14 cellular contexts compared by ENCODE assay signal in genomic region chr11:20113147-20113435, GRCh38. TPM values are rescaled to one million over a fixed set of nuclear protein-coding genes. Genes with fewer than 3 reads are reported as not detected.
DNase-seq lines count a peak whose midpoint lies in the region; ATAC-seq, FAIRE-seq and TF ChIP-seq lines count a peak whose summit lies in the region.
"Had no signal": no experiment of that assay in that cellular context is flagged by ENCODE, and none has a peak within 500 bp of the region (broad histone marks: within the 10 kb centered on the region; RNA-seq: fewer than 3 reads in every experiment).

No MANE protein-coding gene starts in this region.

- H4K20me1 ChIP-seq in PC-9 (ENCODE audit: insufficient read depth) (no peaks in the 10 kb centered on the region), endothelial cell of umbilical vein (replicated peaks; ENCODE audit: control insufficient read depth, extremely low read depth, insufficient read depth, low read length) (no peaks in the 10 kb centered on the region)

- no peaks in the 10 kb centered on the region for H3K27me3 Mint-ChIP-seq in progenitor cell of endocrine pancreas
- no peaks in the 10 kb centered on the region for H3K27me3 Mint-ChIP-seq in activated CD8-positive, alpha-beta T cell treated with anti-CD3 and anti-CD28 coated beads, Interleukin-2, amount 10 ng/mL, durations not matched to agents 7 days and 5 days (ENCODE audit: low read depth)

- no peak for TF ChIP-seq POLR2A in endothelial cell of umbilical vein (IDR thresholded peaks at IDR 0.05; ENCODE audit: low read depth, low read length)

- CTCF ChIA-PET in PC-9 (lab: Charles Lee) (no interaction called here), endothelial cell of umbilical vein (lab: Charles Lee) (interaction anchor here (1.0 to 8.2 kb wide), 12 partner anchors 12 to 161 kb away, joined by 3 to 68 read pairs (median 6); no protein-coding TSS in a partner anchor)
- CTCF ChIA-PET in activated CD8-positive, alpha-beta T cell treated with anti-CD3 and anti-CD28 coated beads, Interleukin-2, amount 10 ng/mL, durations not matched to agents 7 days and 5 days (lab: Charles Lee) = interaction anchor here (1.3 to 1.8 kb wide), 3 partner anchors 15 to 162 kb away, joined by 3 to 9 read pairs (median 8); no protein-coding TSS in a partner anchor

- no peaks in the 10 kb centered on the region for H3K9me1 ChIP-seq in endothelial cell of umbilical vein (replicated peaks; ENCODE audit: control insufficient read depth, extremely low read depth, insufficient read depth, low read length)

- peak overlapping the region; percentile 91 for H3K27ac ChIP-seq in ACC112 (ENCODE audit: low read depth, low read length)
- peak overlapping the region; percentile 51; the same call in 1 of the 2 replicates for H3K27ac ChIP-seq in PC-9
- peak overlapping the region; percentile 88 for H3K27ac ChIP-seq in endothelial cell of umbilical vein (ENCODE audit: insufficient read depth, low read depth, low read length)
- peak overlapping the region; percentile 78 for H3K27ac ChIP-seq in muscle layer of colon (ENCODE audit: low read depth, low read length)

- no peak for TF ChIP-seq CTCF in PC-9 (conservative IDR thresholded peaks at IDR 0.05)
- TF ChIP-seq CTCF in endothelial cell of umbilical vein (IDR thresholded peaks at IDR 0.05; ENCODE audit: extremely low read depth in 1 of 2, insufficient read depth in 1 of 2, low read depth in 1 of 2, low read length in 2 of 2) = no peak
- TF ChIP-seq CTCF in progenitor cell of endocrine pancreas (IDR thresholded peaks at IDR 0.05; ENCODE audit: unreplicated experiment) = no peak

- peaks cover 5% of the 10 kb centered on the region for H3K79me2 ChIP-seq in ACC112 (ENCODE audit: control insufficient read depth, insufficient read depth, low read length, unreplicated experiment)
- no peaks in the 10 kb centered on the region for H3K79me2 ChIP-seq in PC-9 (ENCODE audit: low read depth)
- H3K79me2 ChIP-seq in endothelial cell of umbilical vein (ENCODE audit: control insufficient read depth, insufficient read depth, low read length) = no peaks in the 10 kb centered on the region

- H3K9ac ChIP-seq in endothelial cell of umbilical vein (replicated peaks; ENCODE audit: extremely low read depth, insufficient read depth, low read length) = no peak overlapping the region
- H3K9ac ChIP-seq in muscle layer of colon (ENCODE audit: low read length) = no peak overlapping the region

- no peak overlapping the region for H3K4me3 Mint-ChIP-seq in progenitor cell of endocrine pancreas (ENCODE audit: low read depth)
- no peak overlapping the region for H3K4me3 Mint-ChIP-seq in activated CD8-positive, alpha-beta T cell treated with anti-CD3 and anti-CD28 coated beads, Interleukin-2, amount 10 ng/mL, durations not matched to agents 7 days and 5 days
- H3K4me3 Mint-ChIP-seq: nephron progenitor cell, WTC11 had no signal

- FAIRE-seq in endothelial cell of umbilical vein (lab: Jason Lieb, UNC) = no peak

- H3K4me3 ChIP-seq in ACC112 (ENCODE audit: low read depth, low read length) (0 out of 2 replicates have a peak overlapping the region, but pooled peaks have one; percentile 34), PC-9 (no peak overlapping the region), endothelial cell of umbilical vein (replicated peaks in 1 of 3; ENCODE audit: insufficient read depth in 1 of 3, low read depth in 1 of 3, low read length in 3 of 3) (no peak overlapping the region), muscle layer of colon (ENCODE audit: low read depth in 1 of 2, low read length in 2 of 2) (peak overlapping the region in 1 of 2 donors; percentile 16)

- no peaks in the 10 kb centered on the region for H3K9me2 ChIP-seq in PC-9 (ENCODE audit: insufficient read depth)

- H3K36me3 Mint-ChIP-seq in progenitor cell of endocrine pancreas (ENCODE audit: insufficient read depth) = peaks cover 18% of the 10 kb centered on the region
- no peaks in the 10 kb centered on the region for H3K36me3 Mint-ChIP-seq in activated CD8-positive, alpha-beta T cell treated with anti-CD3 and anti-CD28 coated beads, Interleukin-2, amount 10 ng/mL, durations not matched to agents 7 days and 5 days (ENCODE audit: low read depth)

- peaks cover 60% of the 10 kb centered on the region for H3K4me1 ChIP-seq in ACC112 (ENCODE audit: control insufficient read depth, insufficient read depth, low read length, unreplicated experiment)
- H3K4me1 ChIP-seq in PC-9 (replicated peaks; ENCODE audit: insufficient read depth) = peaks cover 22% of the 10 kb centered on the region
- peaks cover 38% of the 10 kb centered on the region for H3K4me1 ChIP-seq in endothelial cell of umbilical vein (ENCODE audit: control insufficient read depth, extremely low read depth, insufficient read depth, low read length)
- peaks cover 57% of the 10 kb centered on the region for H3K4me1 ChIP-seq in muscle layer of colon (ENCODE audit: insufficient read depth, low read length)

- H3K9me3 Mint-ChIP-seq in progenitor cell of endocrine pancreas (ENCODE audit: low read depth) = no peaks in the 10 kb centered on the region
- no peaks in the 10 kb centered on the region for H3K9me3 Mint-ChIP-seq in activated CD8-positive, alpha-beta T cell treated with anti-CD3 and anti-CD28 coated beads, Interleukin-2, amount 10 ng/mL, durations not matched to agents 7 days and 5 days (ENCODE audit: insufficient read depth)
- H3K9me3 Mint-ChIP-seq: nephron progenitor cell, WTC11 had no signal

- H3F3A ChIP-seq in PC-9 (ENCODE audit: insufficient read depth, low read depth) = peaks cover 16% of the 10 kb centered on the region; the same call in 1 of the 2 replicates

- H3K27ac Mint-ChIP-seq in progenitor cell of endocrine pancreas = no peak overlapping the region
- H3K27ac Mint-ChIP-seq in activated CD8-positive, alpha-beta T cell treated with anti-CD3 and anti-CD28 coated beads, Interleukin-2, amount 10 ng/mL, durations not matched to agents 7 days and 5 days = no peak overlapping the region
- H3K27ac Mint-ChIP-seq: nephron progenitor cell, WTC11 had no signal

- H3K27me3 ChIP-seq in ACC112 (ENCODE audit: insufficient read depth, low read length) (no peaks in the 10 kb centered on the region), PC-9 (ENCODE audit: insufficient read depth, low read depth) (no peaks in the 10 kb centered on the region), endothelial cell of umbilical vein (ENCODE audit: control insufficient read depth in 2 of 2, insufficient read depth in 2 of 2, low read length in 2 of 2) (no peaks in the 10 kb centered on the region), muscle layer of colon (ENCODE audit: control insufficient read depth in 1 of 2, insufficient read depth in 2 of 2, low read length in 2 of 2) (no peaks in the 10 kb centered on the region)

- intact Hi-C loops in PC-9 (cut with micrococcal nuclease; ENCODE audit: unreplicated experiment) = loop anchor here (5.0 to 10.0 kb wide), 2 partner anchors 81 to 368 kb away; no protein-coding TSS in a partner anchor
- intact Hi-C loops in endothelial cell of umbilical vein (cut with micrococcal nuclease) = loop anchor here (2.0 to 5.0 kb wide), 3 partner anchors 91 to 742 kb away; no protein-coding TSS in a partner anchor

- BruUV-seq in PC-9 (replicated peaks; lab: Mats Ljungman, UMichigan) = no TSS peak
- BruUV-seq in endothelial cell of umbilical vein (replicated peaks; lab: Mats Ljungman, UMichigan) = TSS peak; percentile 18

- H3K4me1 Mint-ChIP-seq in progenitor cell of endocrine pancreas (ENCODE audit: low read depth) = no peaks in the 10 kb centered on the region
- H3K4me1 Mint-ChIP-seq in activated CD8-positive, alpha-beta T cell treated with anti-CD3 and anti-CD28 coated beads, Interleukin-2, amount 10 ng/mL, durations not matched to agents 7 days and 5 days (ENCODE audit: low read depth) = no peaks in the 10 kb centered on the region
- H3K4me1 Mint-ChIP-seq: WTC11 had no signal

- H3K4me2 ChIP-seq in PC-9 (peak overlapping the region; percentile 67), endothelial cell of umbilical vein (ENCODE audit: insufficient read depth, low read length) (peak overlapping the region; percentile 36)

- H3K9me3 ChIP-seq in PC-9 (ENCODE audit: insufficient read depth, low read depth) (no peaks in the 10 kb centered on the region), endothelial cell of umbilical vein (replicated peaks; ENCODE audit: control insufficient read depth, insufficient read depth, low read length) (no peaks in the 10 kb centered on the region), muscle layer of colon (ENCODE audit: low read length) (no peaks in the 10 kb centered on the region)

- H2AFZ ChIP-seq in ACC112 (ENCODE audit: low read length, unreplicated experiment) = no peak overlapping the region
- no peak overlapping the region for H2AFZ ChIP-seq in PC-9
- peak overlapping the region; percentile 20 for H2AFZ ChIP-seq in endothelial cell of umbilical vein (ENCODE audit: low read depth, low read length)

- H3K36me3 ChIP-seq in ACC112 (ENCODE audit: insufficient read depth, low read length) = peaks cover 52% of the 10 kb centered on the region
- no peaks in the 10 kb centered on the region for H3K36me3 ChIP-seq in PC-9 (ENCODE audit: low read depth)
- H3K36me3 ChIP-seq in endothelial cell of umbilical vein (ENCODE audit: control insufficient read depth in 2 of 2, extremely low read depth in 1 of 2, insufficient read depth in 2 of 2, low read length in 2 of 2) = peaks cover 0 to 11% of the 10 kb centered on the region in 2 experiments
- H3K36me3 ChIP-seq in muscle layer of colon (ENCODE audit: insufficient read depth, low read length) = peaks cover 31% of the 10 kb centered on the region

- POLR2A ChIA-PET in PC-9 (lab: Charles Lee; ENCODE audit: unreplicated experiment) = no interaction called here
- POLR2A ChIA-PET in endothelial cell of umbilical vein (lab: Charles Lee) = interaction anchor here (0.6 kb wide), 1 partner anchor 91 kb away, joined by 3 read pairs; no protein-coding TSS in a partner anchor
- POLR2A ChIA-PET in activated CD8-positive, alpha-beta T cell treated with anti-CD3 and anti-CD28 coated beads, Interleukin-2, amount 10 ng/mL, durations not matched to agents 7 days and 5 days (lab: Charles Lee) = no interaction called here

- ATAC-seq in HG03039 (IDR thresholded peaks at IDR 0.05; ENCODE audit: unreplicated experiment) = no peak
- no peak for ATAC-seq in activated CD8-positive, alpha-beta T cell treated with anti-CD3 and anti-CD28 coated beads, Interleukin-2, amount 10 ng/mL, durations not matched to agents 7 days and 5 days
- ATAC-seq: WTC11 had no signal

- DNase-seq in PC-9 (no peak), endothelial cell of umbilical vein (ENCODE audit: low read depth, low spot score) (no peak), progenitor cell of endocrine pancreas (ENCODE audit: low spot score, unreplicated experiment) (no peak)
- no peak for DNase-seq in effector CD4-positive, alpha-beta T cell
- DNase-seq in activated CD8-positive, alpha-beta T cell treated with anti-CD3 and anti-CD28 coated beads, Interleukin-2, amount 10 ng/mL, durations not matched to agents 7 days and 5 days = no peak
- DNase-seq: activated T-cell treated with anti-CD3 and anti-CD28 coated beads, Interleukin-2, amount 50 U/mL, for 1 hour; NCI-H1436; nephron progenitor cell had no signal

- dilution Hi-C loops in endothelial cell of umbilical vein (cut with MboI; ENCODE audit: extremely low pct_ligation_motif_present, low sequenced_read_pairs) = no loop called here

RNA-seq across cellular contexts. Expression of gene DBX1, which starts 47.2 kb away (rescaled TPM):
- not detected in 2 replicates for total RNA-seq in PC-9 (2021)
- total RNA-seq in endothelial cell of umbilical vein = not detected in 2 replicates
- not detected in 2 replicates for polyA plus RNA-seq in endothelial cell of umbilical vein
- not detected in 2 replicates for polyA plus RNA-seq in endothelial cell of umbilical vein (2011; cell fraction: cytosol; rRNA removed)
- polyA plus RNA-seq in endothelial cell of umbilical vein (2011; cell fraction: nucleus; rRNA removed) = not detected in 2 replicates
- polyA plus RNA-seq in endothelial cell of umbilical vein (2012) = not detected in 2 replicates
- polyA minus RNA-seq in endothelial cell of umbilical vein = not detected in 2 replicates
- not detected for polyA minus RNA-seq in endothelial cell of umbilical vein (2011; cell fraction: cytosol; rRNA and poly(A)+ RNA removed)
- polyA minus RNA-seq in endothelial cell of umbilical vein (2011; cell fraction: nucleus; rRNA and poly(A)+ RNA removed) = not detected in 2 replicates
- total RNA-seq in progenitor cell of endocrine pancreas = not detected in 2 replicates
- total RNA-seq in activated CD8-positive, alpha-beta T cell treated with anti-CD3 and anti-CD28 coated beads, Interleukin-2, amount 10 ng/mL, durations not matched to agents 7 days and 5 days = not detected
- total RNA-seq: left cardiac atrium, SK-MEL-5 had no signal
